Comparison of ENCODE assay signal across 9 cellular contexts in the genomic region with DNA sequence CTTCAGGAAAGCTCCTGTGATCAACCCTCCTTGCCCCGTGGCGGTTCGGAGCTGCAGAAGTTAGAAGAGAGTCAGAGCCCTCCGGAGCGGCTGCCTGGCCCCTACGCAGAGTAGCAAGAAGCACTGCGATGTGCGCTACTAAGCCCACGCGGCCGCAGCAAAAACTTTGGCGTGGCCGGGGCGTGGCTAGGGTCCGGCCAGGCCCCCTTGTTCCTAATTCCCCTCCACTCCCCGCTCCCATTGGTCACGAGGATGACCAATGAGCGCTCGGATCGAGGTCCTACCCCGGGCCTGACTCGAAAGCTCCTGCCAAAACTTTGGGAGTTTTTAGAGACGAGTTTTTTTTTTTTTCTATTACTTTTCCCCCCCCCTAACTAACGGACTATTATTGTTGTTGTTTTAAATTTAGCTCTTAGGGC. TPM values are rescaled to one million over a fixed set of nuclear protein-coding genes. Genes with fewer than 3 reads are reported as not detected.
DNase-seq lines count a peak whose midpoint lies in the region; ATAC-seq, FAIRE-seq and TF ChIP-seq lines count a peak whose summit lies in the region.
"Had no signal": no experiment of that assay in that cellular context is flagged by ENCODE, and none has a peak within 500 bp of the region (broad histone marks: within the 10 kb centered on the region; RNA-seq: fewer than 3 reads in every experiment).

A gene with protein sequence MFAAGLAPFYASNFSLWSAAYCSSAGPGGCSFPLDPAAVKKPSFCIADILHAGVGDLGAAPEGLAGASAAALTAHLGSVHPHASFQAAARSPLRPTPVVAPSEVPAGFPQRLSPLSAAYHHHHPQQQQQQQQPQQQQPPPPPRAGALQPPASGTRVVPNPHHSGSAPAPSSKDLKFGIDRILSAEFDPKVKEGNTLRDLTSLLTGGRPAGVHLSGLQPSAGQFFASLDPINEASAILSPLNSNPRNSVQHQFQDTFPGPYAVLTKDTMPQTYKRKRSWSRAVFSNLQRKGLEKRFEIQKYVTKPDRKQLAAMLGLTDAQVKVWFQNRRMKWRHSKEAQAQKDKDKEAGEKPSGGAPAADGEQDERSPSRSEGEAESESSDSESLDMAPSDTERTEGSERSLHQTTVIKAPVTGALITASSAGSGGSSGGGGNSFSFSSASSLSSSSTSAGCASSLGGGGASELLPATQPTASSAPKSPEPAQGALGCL (plus strand): TSS at position 354 of the 419 bp plus-strand sequence. CDS start 415 bp downstream, outside the sequence.

- 0 to 1% (median 0%) methylated on average over 23 to 24 of the region's 24 CpGs for WGBS in spleen, 5 donors

- peaks cover 3 to 24% (median 8%) of the 10 kb centered on the region in 6 donors for H3K36me3 ChIP-seq in spleen

- peak; percentile 44 for FAIRE-seq in D721Med (lab: Jason Lieb, UNC)
- FAIRE-seq: colon had no signal

- H3K4me1 ChIP-seq in spleen: peaks cover 24 to 95% (median 65%) of the 10 kb centered on the region in 6 donors

- peak within 1 kb of the TSS; percentile 94 to 99 (median 98) for H3K27ac ChIP-seq in spleen

- peaks cover 0 to 62% (median 0%) of the 10 kb centered on the region in 7 donors for H3K27me3 ChIP-seq in spleen (replicated peaks in 1 of 7)

- H3K27ac Mint-ChIP-seq in dendritic cell treated with granulocyte-macrophage colony-stimulating factor and Interleukin-4, amounts not matched to agents 40 ng/mL and 50 ng/mL, for 4 days: peak within 1 kb of the TSS; percentile 100

- DNase-seq in D721Med (ENCODE audit: insufficient read length, low spot score) (peak; percentile 94), SKM-1 (lab: John Stamatoyannopoulos, UW; ENCODE audit: unreplicated experiment) (peak; percentile 99), kidney tubule cell (ENCODE audit: low spot score) (peak; percentile 78), spleen (peak; percentile 97), HT-29 (ENCODE audit: low spot score) (no peak)

- H3K27me3 Mint-ChIP-seq in dendritic cell treated with granulocyte-macrophage colony-stimulating factor and Interleukin-4, amounts not matched to agents 40 ng/mL and 50 ng/mL, for 4 days: peaks cover 13% of the 10 kb centered on the region

- H3K36me3 Mint-ChIP-seq in dendritic cell treated with granulocyte-macrophage colony-stimulating factor and Interleukin-4, amounts not matched to agents 40 ng/mL and 50 ng/mL, for 4 days (ENCODE audit: low read depth): peaks cover 69% of the 10 kb centered on the region

- peak within 1 kb of the TSS; percentile 62 to 90 (median 74) for H3K4me3 ChIP-seq in spleen

- TF ChIP-seq POLR2A in spleen (IDR thresholded peaks at IDR 0.05): peak in 2 of 3 donors; percentile 70

- H3K9me3 ChIP-seq in spleen: no peaks in the 10 kb centered on the region

- peak; percentile 42 for ATAC-seq in GM19452 (IDR thresholded peaks at IDR 0.05; ENCODE audit: unreplicated experiment)
- ATAC-seq in HG03521 (IDR thresholded peaks at IDR 0.05; ENCODE audit: unreplicated experiment): peak; percentile 58

- H3K4me3 Mint-ChIP-seq in dendritic cell treated with granulocyte-macrophage colony-stimulating factor and Interleukin-4, amounts not matched to agents 40 ng/mL and 50 ng/mL, for 4 days: peak within 1 kb of the TSS; percentile 99

- no peaks in the 10 kb centered on the region for H3K9me3 Mint-ChIP-seq in dendritic cell treated with granulocyte-macrophage colony-stimulating factor and Interleukin-4, amounts not matched to agents 40 ng/mL and 50 ng/mL, for 4 days

- intact Hi-C loops in dendritic cell treated with granulocyte-macrophage colony-stimulating factor and Interleukin-4, amounts not matched to agents 40 ng/mL and 50 ng/mL, for 4 days (cut with micrococcal nuclease): loop anchor here (2.0 to 5.0 kb wide), 3 partner anchors 168 to 293 kb away; no protein-coding TSS in a partner anchor
- intact Hi-C loops in spleen (cut with DNase I; ENCODE audit: low total_unique reads): no loop called here

- no peak for TF ChIP-seq CTCF in D721Med (IDR thresholded peaks at IDR 0.05; ENCODE audit: insufficient read depth, missing control alignments)
- TF ChIP-seq CTCF in spleen (IDR thresholded peaks at IDR 0.05 in 8 of 11, conservative IDR thresholded peaks at IDR 0.05 in 3 of 11): peak in 3 of 11 experiments; percentile 18 to 27 (median 18)

- peaks cover 79% of the 10 kb centered on the region for H3K4me1 Mint-ChIP-seq in dendritic cell treated with granulocyte-macrophage colony-stimulating factor and Interleukin-4, amounts not matched to agents 40 ng/mL and 50 ng/mL, for 4 days (ENCODE audit: low read depth)

RNA-seq across cellular contexts. Expression of the gene that starts here (rescaled TPM):
- total RNA-seq in spleen: 10 to 100 TPM; 12.4 to 36.1 (median 17.5) TPM
- 10 to 100 TPM in 2 of 3 donors, 1 to 10 TPM in 1; 6.9 to 13.7 (median 12.7) TPM for polyA plus RNA-seq in spleen
- total RNA-seq in HT-29 (2014; rRNA removed; shearing (Covaris generic)): not detected in 2 replicates

Comparison
In these comparisons a context has a peak if more than half of its experiments do, and no peak if none do; other contexts are left out.
1. RNA of the gene that starts here (total RNA-seq): 12.4 to 36.1 TPM in spleen; not detected in HT-29; every median in the first group is over 10 times any median in the second.